ENCODE assay signal across 8 cellular contexts in the genomic region with DNA sequence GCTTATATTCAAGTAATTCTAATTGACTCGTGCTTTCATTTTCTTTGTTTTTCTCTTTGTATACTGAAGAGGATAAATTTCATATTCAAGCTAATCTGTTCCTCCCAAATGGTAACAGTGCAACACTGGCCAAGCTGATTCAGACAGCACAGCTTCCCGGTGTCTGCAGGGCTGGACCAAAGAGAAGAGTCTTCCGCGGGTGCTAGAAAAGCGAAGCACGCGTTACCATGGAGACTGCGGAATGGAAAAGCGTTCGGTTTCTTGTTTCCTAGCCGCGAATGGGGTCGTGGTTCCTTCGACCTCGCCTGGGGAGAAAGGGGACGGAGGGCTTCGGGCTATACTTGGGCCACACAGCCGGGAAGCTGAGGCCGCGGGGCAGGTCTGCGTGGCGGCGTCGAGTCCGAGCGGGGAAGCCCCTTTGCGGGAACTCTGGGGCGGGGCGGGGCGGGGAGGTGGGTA. TPM values are rescaled to one million over a fixed set of nuclear protein-coding genes. Genes with fewer than 3 reads are reported as not detected.
DNase-seq lines count a peak whose midpoint lies in the region; ATAC-seq and TF ChIP-seq lines count a peak whose summit lies in the region.

No MANE protein-coding gene starts in this region.

- no peak for TF ChIP-seq POLR2A in vagina (IDR thresholded peaks at IDR 0.05)

- H3K9me3 ChIP-seq in vagina = no peaks in the 10 kb centered on the region

- no peaks in the 10 kb centered on the region for H3K36me3 Mint-ChIP-seq in natural killer cell

- no peaks in the 10 kb centered on the region for H3K27me3 ChIP-seq in vagina

- DNase-seq in NCI-H345 (lab: John Stamatoyannopoulos, UW) = peak; percentile 24
- no peak for DNase-seq in NCI-H345 treated with DMSO at 0.1 percent for 48 hours (lab: John Stamatoyannopoulos, UW; ENCODE audit: unreplicated experiment)
- DNase-seq in NCI-H524 treated with DMSO at 0.1 percent for 48 hours (lab: John Stamatoyannopoulos, UW) = peak; percentile 22
- DNase-seq in activated T-cell treated with anti-CD3 and anti-CD28 coated beads for 4 hours = peak; percentile 46
- DNase-seq in fibroblast of mammary gland (ENCODE audit: low read depth) = peak; percentile 70
- DNase-seq in natural killer cell = no peak
- no peak for DNase-seq in vagina (ENCODE audit: extremely low spot score in 2 of 2)

- no peak for TF ChIP-seq CTCF in fibroblast of mammary gland (conservative IDR thresholded peaks at IDR 0.05; ENCODE audit: control insufficient read depth, insufficient read depth, low read depth, low read length)
- TF ChIP-seq CTCF in natural killer cell (IDR thresholded peaks at IDR 0.05) = no peak
- TF ChIP-seq CTCF in vagina (IDR thresholded peaks at IDR 0.05) = no peak

- H3K4me1 Mint-ChIP-seq in natural killer cell = peaks cover 14% of the 10 kb centered on the region in 2 donors

- H3K27ac Mint-ChIP-seq in natural killer cell = peak overlapping the region in 1 of 2 donors; percentile 75

- peaks cover 12% of the 10 kb centered on the region for H3K4me1 ChIP-seq in vagina

- no peak overlapping the region for H3K27ac ChIP-seq in vagina

- intact Hi-C loops in natural killer cell (cut with micrococcal nuclease) = no loop called here
- intact Hi-C loops in vagina (cut with DNase I) = no loop called here

- H3K4me3 ChIP-seq in fibroblast of mammary gland (ENCODE audit: control insufficient read depth, low read depth, low read length) (peak overlapping the region; percentile 68), vagina (peak overlapping the region; percentile 47 to 51)

- H3K27me3 Mint-ChIP-seq in natural killer cell (ENCODE audit: low read depth in 2 of 2) = peaks cover 42 to 76% of the 10 kb centered on the region in 2 donors

- peak; percentile 52 to 64 (median 61) for ATAC-seq in natural killer cell
- ATAC-seq in HG03439 (IDR thresholded peaks at IDR 0.05; ENCODE audit: unreplicated experiment) = no peak

- no peaks in the 10 kb centered on the region for H3K36me3 ChIP-seq in vagina

- H3K4me3 Mint-ChIP-seq in natural killer cell = peak overlapping the region; percentile 88

- no peaks in the 10 kb centered on the region for H3K9me3 Mint-ChIP-seq in natural killer cell

RNA-seq across cellular contexts. Expression of gene ZNF311, which starts 6.2 kb away (rescaled TPM):
- total RNA-seq in natural killer cell (under 1 TPM; 0.23 to 0.29 (median 0.28) TPM), vagina (0.25 TPM)

RNA-seq across cellular contexts. Expression of gene OR2W1, which starts 33.7 kb away (rescaled TPM):
- total RNA-seq in natural killer cell (not detected), vagina (not detected)

Comparison
In these comparisons a context has a peak if more than half of its experiments do, and no peak if none do; other contexts are left out.
1. DNase-seq: peak in NCI-H345 (single experiment), NCI-H524 treated with DMSO at 0.1 percent for 48 hours (single experiment), activated T-cell treated with anti-CD3 and anti-CD28 coated beads for 4 hours (single experiment) and fibroblast of mammary gland (single experiment); none in NCI-H345 treated with DMSO at 0.1 percent for 48 hours (single experiment), natural killer cell (single experiment) and vagina (0 of 2).